ENCODE assay signal across 8 cellular contexts in the genomic region with DNA sequence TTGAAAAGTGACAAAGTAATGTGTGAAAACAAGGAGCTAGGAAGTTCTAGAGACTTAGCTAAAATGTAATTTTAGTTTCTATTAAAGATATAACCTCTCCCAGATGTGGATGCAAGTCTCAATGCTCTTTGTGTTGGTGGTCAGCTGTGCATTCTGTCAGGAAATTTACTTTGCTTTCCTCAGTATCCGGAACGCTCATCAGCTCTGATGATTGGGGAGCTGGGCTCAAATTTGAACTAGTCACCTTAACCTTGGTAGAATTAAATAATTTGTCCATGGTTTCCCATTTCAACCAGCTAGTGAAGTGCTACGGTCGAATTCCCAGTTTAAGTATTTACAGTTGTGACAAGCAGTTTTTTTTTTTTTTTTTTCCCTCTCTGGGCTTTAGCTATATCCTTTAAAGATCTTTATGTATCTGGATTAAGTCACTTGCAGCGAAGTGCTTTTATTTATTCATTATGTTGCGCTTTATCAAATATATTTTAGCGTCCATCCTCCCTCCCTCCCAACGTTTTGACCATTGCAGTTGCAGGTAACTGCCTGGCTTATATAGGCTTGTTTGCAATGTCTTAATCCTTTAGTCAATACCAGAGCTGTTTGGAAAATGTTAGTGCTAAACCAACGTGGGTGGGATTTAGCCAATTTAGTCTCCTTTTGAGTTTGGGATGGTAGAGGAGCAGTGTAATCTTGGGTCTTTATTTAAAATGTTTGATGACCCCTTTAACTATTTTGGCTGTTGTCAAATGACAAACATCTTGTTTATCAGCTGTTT. TPM values are rescaled to one million over a fixed set of nuclear protein-coding genes. Genes with fewer than 3 reads are reported as not detected.
DNase-seq lines count a peak whose midpoint lies in the region; ATAC-seq and TF ChIP-seq lines count a peak whose summit lies in the region.

No MANE protein-coding gene starts in this region.

- H3F3A ChIP-seq in Loucy (ENCODE audit: low read depth) (no peaks in the 10 kb centered on the region), neural cell (ENCODE audit: insufficient read depth, low read length, poor library complexity, severe bottlenecking) (no peaks in the 10 kb centered on the region)

- peak overlapping the region; percentile 89 to 96 (median 93) for H3K9ac ChIP-seq in BLaER1 treated with 17β-estradiol and CSF1 and Interleukin-3, amounts not matched to agents 10 nM and 100 nM
- H3K9ac ChIP-seq in Loucy (ENCODE audit: low read depth, low read length, poor library complexity, severe bottlenecking) = peak overlapping the region; percentile 95
- H3K9ac ChIP-seq in neural cell (ENCODE audit: low read length) = peak overlapping the region; percentile 89

- peak; percentile 23 for DNase-seq in dermis blood vessel endothelial cell
- DNase-seq in midbrain (lab: John Stamatoyannopoulos, UW) = no peak
- DNase-seq in COLO829 (ENCODE audit: low spot score) = no peak

- H4K20me1 ChIP-seq in BLaER1 treated with 17β-estradiol and CSF1 and Interleukin-3, amounts not matched to agents 10 nM and 100 nM = peaks cover 56 to 66% (median 61%) of the 10 kb centered on the region in 11 experiments
- H4K20me1 ChIP-seq in Loucy (ENCODE audit: insufficient read depth, low read length, poor library complexity, severe bottlenecking) (peaks cover 51% of the 10 kb centered on the region), neural cell (ENCODE audit: insufficient read depth) (no peaks in the 10 kb centered on the region)

- peaks cover 13 to 79% (median 65%) of the 10 kb centered on the region in 11 experiments; a peak in 21 of 22 replicates for H3K27me3 ChIP-seq in BLaER1 treated with 17β-estradiol and CSF1 and Interleukin-3, amounts not matched to agents 10 nM and 100 nM
- no peaks in the 10 kb centered on the region for H3K27me3 ChIP-seq in Loucy (ENCODE audit: insufficient read depth, low read length, poor library complexity, severe bottlenecking)
- H3K27me3 ChIP-seq in neural cell (ENCODE audit: insufficient read depth, low read depth, low read length) = no peaks in the 10 kb centered on the region

- peaks cover 17 to 50% (median 32%) of the 10 kb centered on the region in 10 experiments for H3K4me1 ChIP-seq in BLaER1 treated with 17β-estradiol and CSF1 and Interleukin-3, amounts not matched to agents 10 nM and 100 nM
- peaks cover 20% of the 10 kb centered on the region for H3K4me1 ChIP-seq in Loucy (ENCODE audit: insufficient read depth, low read length, poor library complexity, severe bottlenecking)

- peaks cover 6 to 39% (median 27%) of the 10 kb centered on the region in 11 experiments; a peak in 15 of 22 replicates for H3K36me3 ChIP-seq in BLaER1 treated with 17β-estradiol and CSF1 and Interleukin-3, amounts not matched to agents 10 nM and 100 nM
- H3K36me3 ChIP-seq in Loucy (ENCODE audit: insufficient read depth, low read length) (peaks cover 17% of the 10 kb centered on the region; the same call in 1 of the 2 replicates), neural cell (ENCODE audit: insufficient read depth, low read length) (no peaks in the 10 kb centered on the region)

- H3K27ac ChIP-seq in BLaER1 treated with 17β-estradiol and CSF1 and Interleukin-3, amounts not matched to agents 10 nM and 100 nM = peak overlapping the region; percentile 82 to 97 (median 94); a peak in 21 of 22 replicates
- peak overlapping the region; percentile 86 for H3K27ac ChIP-seq in neural cell (ENCODE audit: low read length)

- peaks cover 3 to 36% (median 16%) of the 10 kb centered on the region in 11 experiments; a peak in 18 of 22 replicates for H3K9me3 ChIP-seq in BLaER1 treated with 17β-estradiol and CSF1 and Interleukin-3, amounts not matched to agents 10 nM and 100 nM (replicated peaks in 1 of 11)
- H3K9me3 ChIP-seq in Loucy (ENCODE audit: insufficient read depth, low read depth, low read length) (no peaks in the 10 kb centered on the region), neural cell (ENCODE audit: low read length) (no peaks in the 10 kb centered on the region)

- TF ChIP-seq CTCF in Loucy (conservative IDR thresholded peaks at IDR 0.05; ENCODE audit: low read length) = no peak
- no peak for TF ChIP-seq CTCF in neural cell (IDR thresholded peaks at IDR 0.05; ENCODE audit: poor library complexity, severe bottlenecking)

- peak overlapping the region; percentile 71 to 94 (median 84) for H3K4me3 ChIP-seq in BLaER1 treated with 17β-estradiol and CSF1 and Interleukin-3, amounts not matched to agents 10 nM and 100 nM
- H3K4me3 ChIP-seq in Loucy (ENCODE audit: low read length, poor library complexity, severe bottlenecking) = peak overlapping the region; percentile 88
- H3K4me3 ChIP-seq in neural cell (ENCODE audit: low read length) = peak overlapping the region; percentile 87

- H3K79me2 ChIP-seq in Loucy (ENCODE audit: insufficient read depth, low read length) (peaks cover 84% of the 10 kb centered on the region), neural cell (replicated peaks; ENCODE audit: insufficient read depth, low read length) (peaks cover 63% of the 10 kb centered on the region)

- H3K9me2 ChIP-seq in Loucy (replicated peaks; ENCODE audit: low read depth, low read length) (no peaks in the 10 kb centered on the region), neural cell (ENCODE audit: insufficient read depth, low read length) (no peaks in the 10 kb centered on the region)

- no peak for TF ChIP-seq EP300 in neural cell (conservative IDR thresholded peaks at IDR 0.05; ENCODE audit: poor library complexity, severe bottlenecking)

- no peak for ATAC-seq in GM19455 (IDR thresholded peaks at IDR 0.05; ENCODE audit: unreplicated experiment)
- ATAC-seq in GM21576 (IDR thresholded peaks at IDR 0.05; ENCODE audit: unreplicated experiment) = no peak

- H2AFZ ChIP-seq in Loucy (ENCODE audit: low read length) = no peak overlapping the region
- no peak overlapping the region for H2AFZ ChIP-seq in neural cell (ENCODE audit: low read depth, low read length)

- no peak for TF ChIP-seq RAD21 in neural cell (conservative IDR thresholded peaks at IDR 0.05)

- peak overlapping the region; percentile 65 to 85 (median 78) for H3K4me2 ChIP-seq in BLaER1 treated with 17β-estradiol and CSF1 and Interleukin-3, amounts not matched to agents 10 nM and 100 nM
- H3K4me2 ChIP-seq in Loucy (ENCODE audit: low read depth, low read length, poor library complexity, severe bottlenecking) = peak overlapping the region; percentile 93
- peak overlapping the region; percentile 62 for H3K4me2 ChIP-seq in neural cell (ENCODE audit: low read length)

TF ChIP-seq in neural cell, 6 proteins besides CTCF, POLR2A, EP300 and RAD21:
- TF ChIP-seq SMC3 (conservative IDR thresholded peaks at IDR 0.05; ENCODE audit: poor library complexity) = no peak
- TF ChIP-seq, protein P1, sequence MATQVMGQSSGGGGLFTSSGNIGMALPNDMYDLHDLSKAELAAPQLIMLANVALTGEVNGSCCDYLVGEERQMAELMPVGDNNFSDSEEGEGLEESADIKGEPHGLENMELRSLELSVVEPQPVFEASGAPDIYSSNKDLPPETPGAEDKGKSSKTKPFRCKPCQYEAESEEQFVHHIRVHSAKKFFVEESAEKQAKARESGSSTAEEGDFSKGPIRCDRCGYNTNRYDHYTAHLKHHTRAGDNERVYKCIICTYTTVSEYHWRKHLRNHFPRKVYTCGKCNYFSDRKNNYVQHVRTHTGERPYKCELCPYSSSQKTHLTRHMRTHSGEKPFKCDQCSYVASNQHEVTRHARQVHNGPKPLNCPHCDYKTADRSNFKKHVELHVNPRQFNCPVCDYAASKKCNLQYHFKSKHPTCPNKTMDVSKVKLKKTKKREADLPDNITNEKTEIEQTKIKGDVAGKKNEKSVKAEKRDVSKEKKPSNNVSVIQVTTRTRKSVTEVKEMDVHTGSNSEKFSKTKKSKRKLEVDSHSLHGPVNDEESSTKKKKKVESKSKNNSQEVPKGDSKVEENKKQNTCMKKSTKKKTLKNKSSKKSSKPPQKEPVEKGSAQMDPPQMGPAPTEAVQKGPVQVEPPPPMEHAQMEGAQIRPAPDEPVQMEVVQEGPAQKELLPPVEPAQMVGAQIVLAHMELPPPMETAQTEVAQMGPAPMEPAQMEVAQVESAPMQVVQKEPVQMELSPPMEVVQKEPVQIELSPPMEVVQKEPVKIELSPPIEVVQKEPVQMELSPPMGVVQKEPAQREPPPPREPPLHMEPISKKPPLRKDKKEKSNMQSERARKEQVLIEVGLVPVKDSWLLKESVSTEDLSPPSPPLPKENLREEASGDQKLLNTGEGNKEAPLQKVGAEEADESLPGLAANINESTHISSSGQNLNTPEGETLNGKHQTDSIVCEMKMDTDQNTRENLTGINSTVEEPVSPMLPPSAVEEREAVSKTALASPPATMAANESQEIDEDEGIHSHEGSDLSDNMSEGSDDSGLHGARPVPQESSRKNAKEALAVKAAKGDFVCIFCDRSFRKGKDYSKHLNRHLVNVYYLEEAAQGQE (IDR thresholded peaks at IDR 0.05; ENCODE audit: borderline replicate concordance) = no peak
- TF ChIP-seq POLR2AphosphoS5 (IDR thresholded peaks at IDR 0.05) = no peak
- no peak for TF ChIP-seq TAF1 (IDR thresholded peaks at IDR 0.05; ENCODE audit: low read depth)
- no peak for TF ChIP-seq EZH2 (IDR thresholded peaks at IDR 0.05; ENCODE audit: borderline replicate concordance, insufficient read depth, low read length, poor library complexity, severe bottlenecking)
- TF ChIP-seq MXI1 (conservative IDR thresholded peaks at IDR 0.05; ENCODE audit: poor library complexity, severe bottlenecking) = no peak

RNA-seq across cellular contexts. Expression of a gene that starts 2.1 kb away (rescaled TPM):
- 92.8 and 149 TPM in 2 replicates for total RNA-seq in dermis blood vessel endothelial cell
- polyA plus RNA-seq in neural cell = 322 and 340 TPM in 2 replicates
- 222 and 256 TPM in 2 replicates for polyA minus RNA-seq in neural cell

RNA-seq across cellular contexts. Expression of a gene that starts 43.3 kb away (rescaled TPM):
- 1.6 and 3.2 TPM in 2 replicates for total RNA-seq in dermis blood vessel endothelial cell
- 11.0 and 14.6 TPM in 2 replicates for polyA plus RNA-seq in neural cell
- polyA minus RNA-seq in neural cell = 3.9 and 6.8 TPM in 2 replicates
